In the genomic region with DNA sequence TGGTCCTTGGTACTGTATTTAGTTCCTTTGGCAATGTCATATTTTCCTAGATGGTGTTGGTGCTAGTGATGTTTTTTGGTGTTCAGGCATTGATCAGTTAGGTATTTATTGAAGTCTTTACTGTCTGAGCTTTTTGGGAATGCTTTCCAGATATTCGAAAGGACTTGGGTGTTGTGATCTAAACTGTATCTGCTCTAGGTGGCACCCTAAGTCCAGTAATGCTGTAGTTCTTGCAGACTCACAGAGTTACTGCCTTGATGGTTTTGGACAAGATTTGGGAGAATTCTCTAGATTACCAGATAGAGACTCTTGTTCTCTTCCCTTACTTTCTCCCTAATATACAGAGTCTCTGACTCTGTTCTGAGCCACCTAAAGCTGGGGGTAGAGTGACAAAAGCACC, we compare ENCODE assay signal across 17 cellular contexts.
DNase-seq lines count a peak whose midpoint lies in the region; ATAC-seq and TF ChIP-seq lines count a peak whose summit lies in the region.
"Had no signal": no experiment of that assay in that cellular context is flagged by ENCODE, and none has a peak within 500 bp of the region (broad histone marks: within the 10 kb centered on the region; RNA-seq: fewer than 3 reads in every experiment).

No MANE protein-coding gene starts in this region.

- H3K4me3 ChIP-seq in DND-41 (ENCODE audit: low read depth in 1 of 2, low read length in 2 of 2) (no peak overlapping the region), astrocyte of the cerebellum (ENCODE audit: low read depth, low read length) (no peak overlapping the region), liver (ENCODE audit: low read depth in 1 of 3, low read length in 3 of 3) (no peak overlapping the region), suprapubic skin (no peak overlapping the region)
- H3K4me3 ChIP-seq: thyroid gland had no signal

- TF ChIP-seq CTCF in DND-41 (IDR thresholded peaks at IDR 0.05; ENCODE audit: borderline replicate concordance, extremely low read depth, low read length, poor library complexity, severe bottlenecking) (peak; percentile 28), astrocyte of the cerebellum (IDR thresholded peaks at IDR 0.05; ENCODE audit: low read depth, low read length, missing control alignments) (peak; percentile 24), liver (IDR thresholded peaks at IDR 0.05; ENCODE audit: low read depth, low read length, missing input control) (no peak), suprapubic skin (IDR thresholded peaks at IDR 0.05) (no peak)

- no peak for DNase-seq in DND-41
- DNase-seq in astrocyte of the cerebellum (ENCODE audit: low read depth) = no peak
- no peak for DNase-seq in stimulated activated CD4-positive, alpha-beta T cell treated with anti-CD3 and anti-CD28 coated beads, Interleukin-2, amount 100 ng/mL, for 48 hours
- no peak for DNase-seq in suprapubic skin (ENCODE audit: low spot score in 2 of 2)
- no peak for DNase-seq in putamen (ENCODE audit: low spot score)
- no peak for DNase-seq in stimulated activated naive CD4-positive, alpha-beta T cell treated with Interleukin-2 at 50 U/mL for 16 hours (lab: John Stamatoyannopoulos, UW)
- DNase-seq: activated CD4-positive, alpha-beta T cell treated with anti-CD3 and anti-CD28 coated beads, Interleukin-2, amount 10 ng/mL, durations not matched to agents 7 days and 5 days; activated naive CD4-positive, alpha-beta T cell treated with anti-CD3 and anti-CD28 coated beads, Interleukin-2, amount 10 ng/mL, durations not matched to agents 7 days and 5 days; effector memory CD8-positive, alpha-beta T cell; islet precursor cell; NCI-H1436; SIG-M5; stimulated activated CD4-positive, alpha-beta T cell treated with anti-CD3 and anti-CD28 coated beads, Interleukin-4, amount 100 ng/mL, for 4 hours; thyroid gland had no signal

- in situ Hi-C loops in astrocyte of the cerebellum (cut with HindIII; ENCODE audit: low sequenced_read_pairs) = no loop called here

- H3K27me3 ChIP-seq in DND-41 (ENCODE audit: insufficient read depth, low read length, poor library complexity) (no peaks in the 10 kb centered on the region), liver (ENCODE audit: control insufficient read depth in 4 of 4, insufficient read depth in 4 of 4, low read length in 3 of 4) (no peaks in the 10 kb centered on the region), suprapubic skin (no peaks in the 10 kb centered on the region)
- H3K27me3 ChIP-seq: neutrophil, thyroid gland had no signal

- H3K79me2 ChIP-seq in DND-41 (ENCODE audit: insufficient read depth, low read length) = no peaks in the 10 kb centered on the region

- no peak for TF ChIP-seq POLR2A in suprapubic skin (IDR thresholded peaks at IDR 0.05)

- H3K4me2 ChIP-seq in DND-41 (ENCODE audit: insufficient read depth, low read length) = no peak overlapping the region

- H3K9ac ChIP-seq in DND-41 (ENCODE audit: low read depth, low read length) (no peak overlapping the region), liver (ENCODE audit: low read depth in 1 of 2, low read length in 2 of 2) (no peak overlapping the region)

- no peaks in the 10 kb centered on the region for H3K4me1 ChIP-seq in DND-41 (ENCODE audit: insufficient read depth, low read length)
- no peaks in the 10 kb centered on the region for H3K4me1 ChIP-seq in liver (ENCODE audit: control insufficient read depth in 4 of 4, insufficient read depth in 4 of 4, low read length in 3 of 4)
- no peaks in the 10 kb centered on the region for H3K4me1 ChIP-seq in suprapubic skin
- H3K4me1 ChIP-seq: thyroid gland had no signal

- H4K20me1 ChIP-seq in DND-41 (ENCODE audit: insufficient read depth, low read length) = no peaks in the 10 kb centered on the region

- no peak for TF ChIP-seq EP300 in Ishikawa (IDR thresholded peaks at IDR 0.05; ENCODE audit: borderline replicate concordance)
- no peak for TF ChIP-seq EP300 in suprapubic skin (IDR thresholded peaks at IDR 0.05)

- no peak overlapping the region for H2AFZ ChIP-seq in DND-41 (ENCODE audit: low read depth, low read length)

- H3K9me3 ChIP-seq in DND-41 (ENCODE audit: insufficient read depth, low read length, severe bottlenecking) = no peaks in the 10 kb centered on the region
- H3K9me3 ChIP-seq in liver (ENCODE audit: control insufficient read depth in 4 of 4, low read length in 3 of 4) = no peaks in the 10 kb centered on the region
- H3K9me3 ChIP-seq in suprapubic skin = no peaks in the 10 kb centered on the region
- H3K9me3 ChIP-seq: neutrophil, thyroid gland had no signal

- WGBS in liver = 65% methylated on average over 1 of the region's 1 CpG
- WGBS in suprapubic skin = 69% methylated on average over 1 of the region's 1 CpG

- H3K27ac ChIP-seq in DND-41 (ENCODE audit: low read length) (no peak overlapping the region), liver (ENCODE audit: low read depth in 1 of 2, low read length in 2 of 2) (no peak overlapping the region), suprapubic skin (no peak overlapping the region)
- H3K27ac ChIP-seq: neutrophil, thyroid gland had no signal

- TF ChIP-seq RAD21 in Ishikawa (IDR thresholded peaks at IDR 0.05; ENCODE audit: low read depth) (peak; percentile 41), liver (IDR thresholded peaks at IDR 0.05) (peak; percentile 31 to 32)

- H3K36me3 ChIP-seq in DND-41 (ENCODE audit: insufficient read depth, low read length) (no peaks in the 10 kb centered on the region), liver (ENCODE audit: control insufficient read depth in 4 of 4, insufficient read depth in 3 of 4, low read depth in 1 of 4, low read length in 3 of 4) (no peaks in the 10 kb centered on the region), suprapubic skin (no peaks in the 10 kb centered on the region)
- H3K36me3 ChIP-seq: neutrophil, thyroid gland had no signal

- no peak for ATAC-seq in DND-41 (ENCODE audit: insufficient read depth, low read depth)
- ATAC-seq: effector memory CD8-positive, alpha-beta T cell had no signal

TF ChIP-seq in Ishikawa, 13 proteins besides CTCF, POLR2A, EP300 and RAD21 (continues in another document):
- TF ChIP-seq TAF1 (IDR thresholded peaks at IDR 0.05; ENCODE audit: low read depth) (no peak), CREB1 (IDR thresholded peaks at IDR 0.05; ENCODE audit: low read depth) (no peak), FOXM1 (IDR thresholded peaks at IDR 0.05; ENCODE audit: borderline replicate concordance, low read depth) (no peak), NFIC (IDR thresholded peaks at IDR 0.05) (no peak), TEAD4 (IDR thresholded peaks at IDR 0.05) (no peak), YY1 (IDR thresholded peaks at IDR 0.05; ENCODE audit: low read depth) (no peak)
- TF ChIP-seq, protein P1, sequence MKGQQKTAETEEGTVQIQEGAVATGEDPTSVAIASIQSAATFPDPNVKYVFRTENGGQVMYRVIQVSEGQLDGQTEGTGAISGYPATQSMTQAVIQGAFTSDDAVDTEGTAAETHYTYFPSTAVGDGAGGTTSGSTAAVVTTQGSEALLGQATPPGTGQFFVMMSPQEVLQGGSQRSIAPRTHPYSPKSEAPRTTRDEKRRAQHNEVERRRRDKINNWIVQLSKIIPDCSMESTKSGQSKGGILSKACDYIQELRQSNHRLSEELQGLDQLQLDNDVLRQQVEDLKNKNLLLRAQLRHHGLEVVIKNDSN (IDR thresholded peaks at IDR 0.05) = no peak

TF ChIP-seq in liver, 16 proteins besides CTCF, POLR2A, EP300 and RAD21 (continues in another document):
- TF ChIP-seq JUND (IDR thresholded peaks at IDR 0.05) (no peak), NR2F2 (IDR thresholded peaks at IDR 0.05) (no peak), GABPA (IDR thresholded peaks at IDR 0.05 in 1 of 2, conservative IDR thresholded peaks at IDR 0.05 in 1 of 2) (no peak), FOXA1 (IDR thresholded peaks at IDR 0.05) (no peak), TAF1 (conservative IDR thresholded peaks at IDR 0.05) (no peak), SP1 (IDR thresholded peaks at IDR 0.05) (no peak), HNF4G (IDR thresholded peaks at IDR 0.05) (no peak)
- TF ChIP-seq, protein P2, sequence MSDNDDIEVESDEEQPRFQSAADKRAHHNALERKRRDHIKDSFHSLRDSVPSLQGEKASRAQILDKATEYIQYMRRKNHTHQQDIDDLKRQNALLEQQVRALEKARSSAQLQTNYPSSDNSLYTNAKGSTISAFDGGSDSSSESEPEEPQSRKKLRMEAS (IDR thresholded peaks at IDR 0.05) = no peak
- TF ChIP-seq, protein P3, sequence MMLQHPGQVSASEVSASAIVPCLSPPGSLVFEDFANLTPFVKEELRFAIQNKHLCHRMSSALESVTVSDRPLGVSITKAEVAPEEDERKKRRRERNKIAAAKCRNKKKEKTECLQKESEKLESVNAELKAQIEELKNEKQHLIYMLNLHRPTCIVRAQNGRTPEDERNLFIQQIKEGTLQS (IDR thresholded peaks at IDR 0.05) = no peak
- TF ChIP-seq, protein P4, sequence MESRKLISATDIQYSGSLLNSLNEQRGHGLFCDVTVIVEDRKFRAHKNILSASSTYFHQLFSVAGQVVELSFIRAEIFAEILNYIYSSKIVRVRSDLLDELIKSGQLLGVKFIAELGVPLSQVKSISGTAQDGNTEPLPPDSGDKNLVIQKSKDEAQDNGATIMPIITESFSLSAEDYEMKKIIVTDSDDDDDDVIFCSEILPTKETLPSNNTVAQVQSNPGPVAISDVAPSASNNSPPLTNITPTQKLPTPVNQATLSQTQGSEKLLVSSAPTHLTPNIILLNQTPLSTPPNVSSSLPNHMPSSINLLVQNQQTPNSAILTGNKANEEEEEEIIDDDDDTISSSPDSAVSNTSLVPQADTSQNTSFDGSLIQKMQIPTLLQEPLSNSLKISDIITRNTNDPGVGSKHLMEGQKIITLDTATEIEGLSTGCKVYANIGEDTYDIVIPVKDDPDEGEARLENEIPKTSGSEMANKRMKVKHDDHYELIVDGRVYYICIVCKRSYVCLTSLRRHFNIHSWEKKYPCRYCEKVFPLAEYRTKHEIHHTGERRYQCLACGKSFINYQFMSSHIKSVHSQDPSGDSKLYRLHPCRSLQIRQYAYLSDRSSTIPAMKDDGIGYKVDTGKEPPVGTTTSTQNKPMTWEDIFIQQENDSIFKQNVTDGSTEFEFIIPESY (IDR thresholded peaks at IDR 0.05) = no peak

Comparison
In these comparisons a context has a peak if more than half of its experiments do, and no peak if none do; other contexts are left out.
1. CTCF ChIP-seq: peak in DND-41 (single experiment) and astrocyte of the cerebellum (single experiment); none in liver (single experiment) and suprapubic skin (0 of 2).